Comparison of ENCODE assay signal across 8 cellular contexts in the genomic region with DNA sequence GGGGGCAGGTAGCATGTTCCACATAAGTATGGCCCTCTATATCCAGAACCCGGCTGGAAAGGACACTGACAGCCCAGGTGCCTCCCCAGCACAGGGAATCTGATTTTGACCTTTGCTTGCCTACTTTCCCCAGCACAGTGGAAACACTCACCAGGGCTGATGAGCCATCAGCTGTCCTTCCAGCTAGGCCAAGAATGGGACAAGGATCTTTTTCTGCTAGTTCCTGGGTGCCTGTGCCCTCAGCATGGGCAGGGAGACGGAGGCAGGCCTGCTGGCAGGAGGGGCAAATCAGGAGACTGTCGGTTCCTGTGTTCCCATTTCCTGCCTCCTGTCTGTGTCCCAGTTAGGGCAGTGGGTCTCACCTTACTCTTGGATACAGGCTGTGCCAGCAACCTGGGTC. TPM values are rescaled to one million over a fixed set of nuclear protein-coding genes. Genes with fewer than 3 reads are reported as not detected.
DNase-seq lines count a peak whose midpoint lies in the region; ATAC-seq and TF ChIP-seq lines count a peak whose summit lies in the region.

No MANE protein-coding gene starts in this region.

- intact Hi-C loops in PC-9 (cut with micrococcal nuclease; ENCODE audit: unreplicated experiment) (loop anchor here (10.0 kb wide), 1 partner anchor 122 kb away; a partner anchor contains a TSS), thyroid gland (cut with DNase I) (no loop called here)

- H3K9me3 ChIP-seq in AG04450 (ENCODE audit: control insufficient read depth, insufficient read depth, low read length) (no peaks in the 10 kb centered on the region), HUES6 (ENCODE audit: control insufficient read depth, insufficient read depth, low read depth, low read length) (no peaks in the 10 kb centered on the region), mucosa of rectum (ENCODE audit: control insufficient read depth in 2 of 2, low read length in 2 of 2) (no peaks in the 10 kb centered on the region), PC-9 (ENCODE audit: insufficient read depth, low read depth) (no peaks in the 10 kb centered on the region), thyroid gland (no peaks in the 10 kb centered on the region)

- DNase-seq in AG04450 (ENCODE audit: low read depth, low spot score) (no peak), PC-9 (no peak), inferior parietal cortex (ENCODE audit: extremely low spot score) (no peak), thyroid gland (no peak)

- H3K27ac ChIP-seq in AG04450 (ENCODE audit: low read depth, low read length) (no peak overlapping the region), HUES6 (ENCODE audit: low read depth, low read length) (no peak overlapping the region), cingulate gyrus (ENCODE audit: low read depth, low read length) (peak overlapping the region; percentile 78), mucosa of rectum (ENCODE audit: low read depth in 2 of 2, low read length in 2 of 2) (peak overlapping the region; percentile 43 to 79), PC-9 (no peak overlapping the region), thyroid gland (peak overlapping the region in 1 of 3 donors; percentile 33)

- H3F3A ChIP-seq in PC-9 (ENCODE audit: insufficient read depth, low read depth): no peaks in the 10 kb centered on the region

- no peak for TF ChIP-seq CTCF in AG04450 (IDR thresholded peaks at IDR 0.05; ENCODE audit: low read depth, low read length)
- no peak for TF ChIP-seq CTCF in PC-9 (conservative IDR thresholded peaks at IDR 0.05)
- no peak for TF ChIP-seq CTCF in thyroid gland (IDR thresholded peaks at IDR 0.05)

- no peaks in the 10 kb centered on the region for H3K79me2 ChIP-seq in PC-9 (ENCODE audit: low read depth)

- CTCF ChIA-PET in AG04450 (lab: Charles Lee) (interaction anchor here (1.8 kb wide), 1 partner anchor 13 kb away, joined by 5 read pairs; no protein-coding TSS in a partner anchor), PC-9 (lab: Charles Lee) (no interaction called here)

- H3K4me3 ChIP-seq in AG04450 (ENCODE audit: low read depth, low read length): peak overlapping the region; percentile 63; the same call in 1 of the 2 replicates
- H3K4me3 ChIP-seq in HUES6 (ENCODE audit: low read depth, low read length): peak overlapping the region; percentile 79
- H3K4me3 ChIP-seq in mucosa of rectum (ENCODE audit: low read length in 2 of 2): peak overlapping the region; percentile 69 to 74
- H3K4me3 ChIP-seq in PC-9: no peak overlapping the region
- no peak overlapping the region for H3K4me3 ChIP-seq in thyroid gland (replicated peaks in 1 of 3)

- WGBS in thyroid gland, 2 donors: 83 to 90% methylated on average over 3 of the region's 3 CpGs

- H3K9ac ChIP-seq in HUES6 (ENCODE audit: low read length): no peak overlapping the region
- H3K9ac ChIP-seq in mucosa of rectum (ENCODE audit: low read depth in 1 of 2, low read length in 2 of 2): peak overlapping the region in 1 of 2 donors; percentile 44

- POLR2A ChIA-PET in AG04450 (lab: Yijun Ruan, JAX): no interaction called here
- POLR2A ChIA-PET in PC-9 (lab: Charles Lee; ENCODE audit: unreplicated experiment): no interaction called here

- no peaks in the 10 kb centered on the region for H4K20me1 ChIP-seq in PC-9 (ENCODE audit: insufficient read depth)

- no peak overlapping the region for H3K4me2 ChIP-seq in PC-9

- H3K9me2 ChIP-seq in PC-9 (ENCODE audit: insufficient read depth): no peaks in the 10 kb centered on the region

- H3K4me1 ChIP-seq in HUES6 (ENCODE audit: control insufficient read depth, insufficient read depth, low read length): peaks cover 37% of the 10 kb centered on the region
- H3K4me1 ChIP-seq in mucosa of rectum (ENCODE audit: control insufficient read depth in 2 of 2, insufficient read depth in 2 of 2, low read length in 2 of 2): peaks cover 5 to 23% of the 10 kb centered on the region in 2 donors
- no peaks in the 10 kb centered on the region for H3K4me1 ChIP-seq in PC-9 (replicated peaks; ENCODE audit: insufficient read depth)
- H3K4me1 ChIP-seq in thyroid gland: peaks cover 27 to 40% of the 10 kb centered on the region in 2 donors

- no peaks in the 10 kb centered on the region for H3K36me3 ChIP-seq in HUES6 (ENCODE audit: control insufficient read depth, insufficient read depth, low read length)
- H3K36me3 ChIP-seq in mucosa of rectum (ENCODE audit: control insufficient read depth in 2 of 2, insufficient read depth in 2 of 2, low read length in 2 of 2): no peaks in the 10 kb centered on the region
- H3K36me3 ChIP-seq in PC-9 (ENCODE audit: low read depth): no peaks in the 10 kb centered on the region
- H3K36me3 ChIP-seq in thyroid gland: no peaks in the 10 kb centered on the region

- no peak for ATAC-seq in HG03521 (IDR thresholded peaks at IDR 0.05; ENCODE audit: unreplicated experiment)

- no peak for TF ChIP-seq POLR2A in thyroid gland (IDR thresholded peaks at IDR 0.05)

- no peak overlapping the region for H2AFZ ChIP-seq in PC-9

- no TSS peak for BruUV-seq in PC-9 (replicated peaks; lab: Mats Ljungman, UMichigan)

- H3K27me3 ChIP-seq in AG04450 (ENCODE audit: control insufficient read depth, insufficient read depth, low read length) (peaks cover 38% of the 10 kb centered on the region), HUES6 (ENCODE audit: control insufficient read depth, insufficient read depth, low read length) (peaks cover 28% of the 10 kb centered on the region), mucosa of rectum (ENCODE audit: control insufficient read depth in 2 of 2, insufficient read depth in 2 of 2, low read length in 2 of 2) (peaks cover 0 to 4% of the 10 kb centered on the region in 2 donors), PC-9 (ENCODE audit: insufficient read depth, low read depth) (peaks cover 30% of the 10 kb centered on the region), thyroid gland (no peaks in the 10 kb centered on the region)

RNA-seq across cellular contexts. Expression of a gene that starts 1.1 kb away (rescaled TPM):
- 3.2 and 5.8 TPM in 2 replicates for polyA plus RNA-seq in AG04450 (2011; rRNA removed)
- 12.5 and 13.1 TPM in 2 replicates for polyA minus RNA-seq in AG04450 (2011; rRNA and poly(A)+ RNA removed)
- total RNA-seq in PC-9 (2021): not detected in 2 replicates
- 10 to 100 TPM; 18.3 to 73.5 (median 34.6) TPM for total RNA-seq in thyroid gland

Comparison
In these comparisons a context has a peak if more than half of its experiments do, and no peak if none do; other contexts are left out.
1. H3K27ac ChIP-seq: peak in cingulate gyrus (single experiment) and mucosa of rectum (2 of 2); none in AG04450 (single experiment), HUES6 (single experiment) and PC-9 (single experiment).
2. H3K4me3 ChIP-seq: peak in AG04450 (single experiment), HUES6 (single experiment) and mucosa of rectum (2 of 2); none in PC-9 (single experiment) and thyroid gland (0 of 3).
3. RNA of a gene that starts 1.1 kb away (total RNA-seq): 18.3 to 73.5 TPM in thyroid gland; not detected in PC-9; every median in the first group is over 10 times any median in the second.